Comparison of ENCODE assay signal across 1 cellular context in the genomic region with DNA sequence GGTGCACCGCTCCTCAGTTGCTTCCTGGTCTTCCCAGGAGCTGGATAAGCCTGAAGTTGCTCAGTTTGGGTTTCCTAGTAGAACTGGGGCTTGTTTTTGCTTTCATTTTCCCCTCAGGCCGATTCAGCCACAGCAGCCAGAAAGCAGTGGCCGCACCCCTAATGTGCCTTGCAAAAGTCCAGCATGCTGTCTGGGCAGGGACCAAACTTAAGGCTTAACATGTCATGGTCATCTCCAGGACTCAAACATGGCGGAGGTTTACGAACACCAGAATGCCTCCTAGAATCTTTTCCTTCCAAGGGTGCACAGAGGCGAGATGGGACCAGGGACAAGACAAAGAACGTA.
TF ChIP-seq lines count a peak whose summit lies in the region.

No MANE protein-coding gene starts in this region.

TF ChIP-seq in WTC11, 78 proteins besides CTCF, POLR2A, EP300 and RAD21 (continued from another document):
- TF ChIP-seq, protein P1, sequence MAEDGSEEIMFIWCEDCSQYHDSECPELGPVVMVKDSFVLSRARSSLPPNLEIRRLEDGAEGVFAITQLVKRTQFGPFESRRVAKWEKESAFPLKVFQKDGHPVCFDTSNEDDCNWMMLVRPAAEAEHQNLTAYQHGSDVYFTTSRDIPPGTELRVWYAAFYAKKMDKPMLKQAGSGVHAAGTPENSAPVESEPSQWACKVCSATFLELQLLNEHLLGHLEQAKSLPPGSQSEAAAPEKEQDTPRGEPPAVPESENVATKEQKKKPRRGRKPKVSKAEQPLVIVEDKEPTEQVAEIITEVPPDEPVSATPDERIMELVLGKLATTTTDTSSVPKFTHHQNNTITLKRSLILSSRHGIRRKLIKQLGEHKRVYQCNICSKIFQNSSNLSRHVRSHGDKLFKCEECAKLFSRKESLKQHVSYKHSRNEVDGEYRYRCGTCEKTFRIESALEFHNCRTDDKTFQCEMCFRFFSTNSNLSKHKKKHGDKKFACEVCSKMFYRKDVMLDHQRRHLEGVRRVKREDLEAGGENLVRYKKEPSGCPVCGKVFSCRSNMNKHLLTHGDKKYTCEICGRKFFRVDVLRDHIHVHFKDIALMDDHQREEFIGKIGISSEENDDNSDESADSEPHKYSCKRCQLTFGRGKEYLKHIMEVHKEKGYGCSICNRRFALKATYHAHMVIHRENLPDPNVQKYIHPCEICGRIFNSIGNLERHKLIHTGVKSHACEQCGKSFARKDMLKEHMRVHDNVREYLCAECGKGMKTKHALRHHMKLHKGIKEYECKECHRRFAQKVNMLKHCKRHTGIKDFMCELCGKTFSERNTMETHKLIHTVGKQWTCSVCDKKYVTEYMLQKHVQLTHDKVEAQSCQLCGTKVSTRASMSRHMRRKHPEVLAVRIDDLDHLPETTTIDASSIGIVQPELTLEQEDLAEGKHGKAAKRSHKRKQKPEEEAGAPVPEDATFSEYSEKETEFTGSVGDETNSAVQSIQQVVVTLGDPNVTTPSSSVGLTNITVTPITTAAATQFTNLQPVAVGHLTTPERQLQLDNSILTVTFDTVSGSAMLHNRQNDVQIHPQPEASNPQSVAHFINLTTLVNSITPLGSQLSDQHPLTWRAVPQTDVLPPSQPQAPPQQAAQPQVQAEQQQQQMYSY (CRISPR knock-in tag; IDR thresholded peaks at IDR 0.05) = peak; percentile 65
- TF ChIP-seq CREB1 (CRISPR knock-in tag; IDR thresholded peaks at IDR 0.05) (peak; percentile 14; the same call in 1 of the 2 replicates), FOXJ3 (CRISPR knock-in tag; IDR thresholded peaks at IDR 0.05; ENCODE audit: borderline replicate concordance) (no peak), ZNF423 (CRISPR knock-in tag; IDR thresholded peaks at IDR 0.05) (no peak)
- TF ChIP-seq, protein P2, sequence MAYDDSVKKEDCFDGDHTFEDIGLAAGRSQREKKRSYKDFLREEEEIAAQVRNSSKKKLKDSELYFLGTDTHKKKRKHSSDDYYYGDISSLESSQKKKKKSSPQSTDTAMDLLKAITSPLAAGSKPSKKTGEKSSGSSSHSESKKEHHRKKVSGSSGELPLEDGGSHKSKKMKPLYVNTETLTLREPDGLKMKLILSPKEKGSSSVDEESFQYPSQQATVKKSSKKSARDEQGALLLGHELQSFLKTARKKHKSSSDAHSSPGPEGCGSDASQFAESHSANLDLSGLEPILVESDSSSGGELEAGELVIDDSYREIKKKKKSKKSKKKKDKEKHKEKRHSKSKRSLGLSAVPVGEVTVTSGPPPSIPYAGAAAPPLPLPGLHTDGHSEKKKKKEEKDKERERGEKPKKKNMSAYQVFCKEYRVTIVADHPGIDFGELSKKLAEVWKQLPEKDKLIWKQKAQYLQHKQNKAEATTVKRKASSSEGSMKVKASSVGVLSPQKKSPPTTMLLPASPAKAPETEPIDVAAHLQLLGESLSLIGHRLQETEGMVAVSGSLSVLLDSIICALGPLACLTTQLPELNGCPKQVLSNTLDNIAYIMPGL (CRISPR knock-in tag; IDR thresholded peaks at IDR 0.05) = 0 out of 2 replicates have a peak, but pooled peaks have one; percentile 26
- TF ChIP-seq, protein P3, sequence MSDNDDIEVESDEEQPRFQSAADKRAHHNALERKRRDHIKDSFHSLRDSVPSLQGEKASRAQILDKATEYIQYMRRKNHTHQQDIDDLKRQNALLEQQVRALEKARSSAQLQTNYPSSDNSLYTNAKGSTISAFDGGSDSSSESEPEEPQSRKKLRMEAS (CRISPR knock-in tag; IDR thresholded peaks at IDR 0.05) = peak; percentile 10; the same call in 1 of the 2 replicates
- TF ChIP-seq, protein P4, sequence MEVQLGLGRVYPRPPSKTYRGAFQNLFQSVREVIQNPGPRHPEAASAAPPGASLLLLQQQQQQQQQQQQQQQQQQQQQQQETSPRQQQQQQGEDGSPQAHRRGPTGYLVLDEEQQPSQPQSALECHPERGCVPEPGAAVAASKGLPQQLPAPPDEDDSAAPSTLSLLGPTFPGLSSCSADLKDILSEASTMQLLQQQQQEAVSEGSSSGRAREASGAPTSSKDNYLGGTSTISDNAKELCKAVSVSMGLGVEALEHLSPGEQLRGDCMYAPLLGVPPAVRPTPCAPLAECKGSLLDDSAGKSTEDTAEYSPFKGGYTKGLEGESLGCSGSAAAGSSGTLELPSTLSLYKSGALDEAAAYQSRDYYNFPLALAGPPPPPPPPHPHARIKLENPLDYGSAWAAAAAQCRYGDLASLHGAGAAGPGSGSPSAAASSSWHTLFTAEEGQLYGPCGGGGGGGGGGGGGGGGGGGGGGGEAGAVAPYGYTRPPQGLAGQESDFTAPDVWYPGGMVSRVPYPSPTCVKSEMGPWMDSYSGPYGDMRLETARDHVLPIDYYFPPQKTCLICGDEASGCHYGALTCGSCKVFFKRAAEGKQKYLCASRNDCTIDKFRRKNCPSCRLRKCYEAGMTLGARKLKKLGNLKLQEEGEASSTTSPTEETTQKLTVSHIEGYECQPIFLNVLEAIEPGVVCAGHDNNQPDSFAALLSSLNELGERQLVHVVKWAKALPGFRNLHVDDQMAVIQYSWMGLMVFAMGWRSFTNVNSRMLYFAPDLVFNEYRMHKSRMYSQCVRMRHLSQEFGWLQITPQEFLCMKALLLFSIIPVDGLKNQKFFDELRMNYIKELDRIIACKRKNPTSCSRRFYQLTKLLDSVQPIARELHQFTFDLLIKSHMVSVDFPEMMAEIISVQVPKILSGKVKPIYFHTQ (CRISPR knock-in tag; IDR thresholded peaks at IDR 0.05) = 0 out of 2 replicates have a peak, but pooled peaks have one; percentile 6
